In the genomic region with DNA sequence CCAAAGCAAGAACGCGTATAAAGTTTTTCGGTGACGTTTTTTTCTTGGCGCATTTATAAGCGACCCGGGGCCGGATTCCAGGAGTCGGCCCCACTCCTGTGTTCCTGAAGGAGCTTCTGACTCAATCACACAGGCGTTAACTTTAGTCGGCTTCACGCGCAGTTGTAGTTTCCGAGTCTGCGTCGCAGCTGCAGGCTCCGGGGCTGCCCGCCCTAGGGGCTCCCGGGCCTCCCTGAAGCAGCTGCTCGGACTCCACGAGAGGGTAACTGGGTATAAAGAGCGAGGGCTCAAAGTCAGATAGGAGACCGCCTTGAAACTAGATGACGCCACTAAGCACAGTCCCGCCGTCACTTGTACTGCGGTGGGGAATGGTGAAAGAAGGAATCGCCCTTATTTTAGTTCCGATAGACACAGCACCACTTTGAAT, we compare ENCODE assay signal across 8 cellular contexts. TPM values are rescaled to one million over a fixed set of nuclear protein-coding genes. Genes with fewer than 3 reads are reported as not detected.
DNase-seq lines count a peak whose midpoint lies in the region; ATAC-seq and TF ChIP-seq lines count a peak whose summit lies in the region.

No MANE protein-coding gene starts in this region.

- H3K4me3 Mint-ChIP-seq in central memory CD8-positive, alpha-beta T cell = peak overlapping the region; percentile 97

- peak overlapping the region; percentile 67 for H3K27ac ChIP-seq in WERI-Rb-1
- H3K27ac ChIP-seq in left lung = peak overlapping the region; percentile 99

- peaks cover 24% of the 10 kb centered on the region for H3K4me1 Mint-ChIP-seq in central memory CD8-positive, alpha-beta T cell

- intact Hi-C loops in Right ventricle myocardium inferior (cut with DNase I) (loop anchor here (1.0 kb wide), 1 partner anchor 10 kb away; the partner anchor contains the start of gene PHF13), cardiac septum (cut with DNase I) (loop anchor here (1.0 kb wide), 1 partner anchor 10 kb away; the partner anchor contains the start of gene PHF13), left lung (cut with DNase I) (no loop called here)

- H3K9me3 Mint-ChIP-seq in central memory CD8-positive, alpha-beta T cell = no peaks in the 10 kb centered on the region

- H3K9me3 ChIP-seq in WERI-Rb-1 (ENCODE audit: severe bottlenecking) = no peaks in the 10 kb centered on the region
- no peaks in the 10 kb centered on the region for H3K9me3 ChIP-seq in left lung

- no peak for TF ChIP-seq CTCF in WERI-Rb-1 (IDR thresholded peaks at IDR 0.05; ENCODE audit: low read depth, low read length)
- no peak for TF ChIP-seq CTCF in left lung (IDR thresholded peaks at IDR 0.05)

- ATAC-seq in Right ventricle myocardium inferior (peak; percentile 27), left lung (peak; percentile 17)
- ATAC-seq in central memory CD8-positive, alpha-beta T cell (replicated peaks; ENCODE audit: extremely low read depth, poor library complexity, severe bottlenecking) = peak; percentile 33

- H3K27me3 Mint-ChIP-seq in central memory CD8-positive, alpha-beta T cell = no peaks in the 10 kb centered on the region

- DNase-seq in Right ventricle myocardium inferior (ENCODE audit: missing footprints) = no peak
- no peak for DNase-seq in cardiac septum (ENCODE audit: low spot score)
- DNase-seq in HS-27A (ENCODE audit: low read depth) = peak; percentile 64
- DNase-seq in WERI-Rb-1 = no peak
- DNase-seq in central memory CD8-positive, alpha-beta T cell (ENCODE audit: low spot score in 2 of 2) = peak in 1 of 2 donors; percentile 56
- DNase-seq in left lung = peak in 1 of 2 donors; percentile 81
- peak; percentile 27 to 42 for DNase-seq in stimulated activated CD8-positive, alpha-beta memory T cell treated with anti-CD3 and anti-CD28 coated beads, Interleukin-7, amount 100 ng/mL, for 4 hours (ENCODE audit: low read depth in 2 of 2)
- DNase-seq in NCI-H446 (lab: John Stamatoyannopoulos, UW) = no peak

- H3K4me3 ChIP-seq in WERI-Rb-1 (ENCODE audit: low read depth, low read length) (peak overlapping the region; percentile 52), left lung (peak overlapping the region; percentile 52 to 92)

- H3K4me1 ChIP-seq in left lung = peaks cover 23 to 47% of the 10 kb centered on the region in 2 donors

- H3K36me3 ChIP-seq in WERI-Rb-1 (peaks cover 19% of the 10 kb centered on the region), left lung (peaks cover 0 to 9% of the 10 kb centered on the region in 2 donors)

- H3K27me3 ChIP-seq in WERI-Rb-1 (ENCODE audit: insufficient read depth, low read depth, severe bottlenecking) (no peaks in the 10 kb centered on the region), left lung (no peaks in the 10 kb centered on the region)

- peak overlapping the region; percentile 87 for H3K27ac Mint-ChIP-seq in central memory CD8-positive, alpha-beta T cell (ENCODE audit: low read depth)

- peaks cover 26% of the 10 kb centered on the region for H3K36me3 Mint-ChIP-seq in central memory CD8-positive, alpha-beta T cell (ENCODE audit: insufficient read depth)

RNA-seq across cellular contexts. Expression of gene KLHL21, which starts 0.8 kb away (rescaled TPM):
- total RNA-seq in Right ventricle myocardium inferior = 102 TPM
- total RNA-seq in cardiac septum = 33.1 TPM
- total RNA-seq in left lung = 10 to 100 TPM; 20.6 to 29.2 TPM

RNA-seq across cellular contexts. Expression of gene PHF13, which starts 10.1 kb away (rescaled TPM):
- total RNA-seq in Right ventricle myocardium inferior = 8.0 TPM
- 9.3 TPM for total RNA-seq in cardiac septum
- total RNA-seq in left lung = 10 to 100 TPM; 11.1 to 12.2 TPM

RNA-seq across cellular contexts. Expression of gene THAP3, which starts 21.2 kb away (rescaled TPM):
- total RNA-seq in Right ventricle myocardium inferior (12.5 TPM), cardiac septum (8.8 TPM), left lung (10 to 100 TPM; 14.5 to 16.5 TPM)

RNA-seq across cellular contexts. Expression of gene ZBTB48, which starts 23.6 kb away (rescaled TPM):
- total RNA-seq in Right ventricle myocardium inferior = 15.1 TPM
- 10.7 TPM for total RNA-seq in cardiac septum
- 10 to 100 TPM; 24.7 to 34.5 TPM for total RNA-seq in left lung

RNA-seq across cellular contexts. Expression of gene TAS1R1, which starts 48.3 kb away (rescaled TPM):
- total RNA-seq in Right ventricle myocardium inferior = not detected
- not detected for total RNA-seq in cardiac septum
- total RNA-seq in left lung = not detected

Comparison
In these comparisons a context has a peak if more than half of its experiments do, and no peak if none do; other contexts are left out.
1. DNase-seq: peak in HS-27A (single experiment) and stimulated activated CD8-positive, alpha-beta memory T cell treated with anti-CD3 and anti-CD28 coated beads, Interleukin-7, amount 100 ng/mL, for 4 hours (2 of 2); none in Right ventricle myocardium inferior (single experiment), cardiac septum (single experiment), WERI-Rb-1 (single experiment) and NCI-H446 (0 of 2).
2. intact Hi-C loops: an anchor here in Right ventricle myocardium inferior (1.0 kb wide) and cardiac septum (1.0 kb wide); none called in left lung.
3. Peak in every context shown above with its lines, with median percentiles within 50 percentile points of each other: ATAC-seq.